Comparison of ENCODE assay signal across 8 cellular contexts in genomic region chr22:30424471-30425326, GRCh38. TPM values are rescaled to one million over a fixed set of nuclear protein-coding genes. Genes with fewer than 3 reads are reported as not detected.
DNase-seq lines count a peak whose midpoint lies in the region; ATAC-seq and TF ChIP-seq lines count a peak whose summit lies in the region.

No MANE protein-coding gene starts in this region.

- no peaks in the 10 kb centered on the region for H3K79me2 ChIP-seq in GM23248 (ENCODE audit: insufficient read depth)

- H2AFZ ChIP-seq in GM23248, result peak overlapping the region; percentile 69

- no peak for DNase-seq in AG10803 (ENCODE audit: low read depth)
- peak; percentile 70 for DNase-seq in GM23248
- DNase-seq in fibroblast of villous mesenchyme (ENCODE audit: low read depth), result no peak
- no peak for DNase-seq in psoas muscle

- in situ Hi-C loops in GM23248 (cut with MboI), result no loop called here

- H4K20me1 ChIP-seq in GM23248 (ENCODE audit: insufficient read depth), result no peaks in the 10 kb centered on the region

- H3K27me3 ChIP-seq in GM23248 (replicated peaks; ENCODE audit: insufficient read depth) (no peaks in the 10 kb centered on the region), psoas muscle (ENCODE audit: insufficient read depth in 3 of 3, low read length in 2 of 3) (no peaks in the 10 kb centered on the region)

- no peaks in the 10 kb centered on the region for H3K36me3 ChIP-seq in GM23248 (ENCODE audit: low read depth)
- H3K36me3 ChIP-seq in psoas muscle (ENCODE audit: insufficient read depth in 1 of 2, low read depth in 1 of 2), result peaks cover 0 to 19% of the 10 kb centered on the region in 2 donors

- peaks cover 37% of the 10 kb centered on the region for H3F3A ChIP-seq in GM23248 (ENCODE audit: insufficient read depth)

- H3K27ac ChIP-seq in GM23248, result peak overlapping the region; percentile 97
- H3K27ac ChIP-seq in VCaP, result peak overlapping the region; percentile 95
- peak overlapping the region; percentile 70 for H3K27ac ChIP-seq in psoas muscle

- H3K9me2 ChIP-seq in GM23248 (ENCODE audit: insufficient read depth), result no peaks in the 10 kb centered on the region

- TF ChIP-seq CTCF in AG10803 (conservative IDR thresholded peaks at IDR 0.05; ENCODE audit: low read length), result peak; percentile 27
- TF ChIP-seq CTCF in VCaP (conservative IDR thresholded peaks at IDR 0.05), result no peak
- no peak for TF ChIP-seq CTCF in fibroblast of villous mesenchyme (IDR thresholded peaks at IDR 0.05; ENCODE audit: insufficient read depth, low read depth, low read length)
- TF ChIP-seq CTCF in psoas muscle (IDR thresholded peaks at IDR 0.05), result no peak

- H3K9me3 ChIP-seq in GM23248 (ENCODE audit: low read depth) (no peaks in the 10 kb centered on the region), psoas muscle (no peaks in the 10 kb centered on the region)

- H3K4me3 ChIP-seq in AG10803 (ENCODE audit: low read length) (peak overlapping the region; percentile 67), GM23248 (peak overlapping the region; percentile 79), fibroblast of villous mesenchyme (ENCODE audit: low read depth, low read length) (peak overlapping the region; percentile 71), psoas muscle (peak overlapping the region; percentile 83)

- H3K4me1 ChIP-seq in GM23248 (ENCODE audit: insufficient read depth) (peaks cover 36% of the 10 kb centered on the region), psoas muscle (peaks cover 24% of the 10 kb centered on the region)

- peak overlapping the region; percentile 91 for H3K9ac ChIP-seq in GM23248

- H3K4me2 ChIP-seq in GM23248 (ENCODE audit: unreplicated experiment), result peak overlapping the region; percentile 88

- no peak for ATAC-seq in psoas muscle
- no peak for ATAC-seq in GM21367 (IDR thresholded peaks at IDR 0.05; ENCODE audit: unreplicated experiment)
- ATAC-seq in HG02623 (IDR thresholded peaks at IDR 0.05; ENCODE audit: unreplicated experiment), result no peak
- ATAC-seq in GM21515 (IDR thresholded peaks at IDR 0.05; ENCODE audit: unreplicated experiment), result no peak

- 30 to 35% methylated on average over 21 of the region's 21 CpGs for WGBS in GM23248 (ENCODE audit: low coverage in 1 of 2, low lambda C conversion rate in 2 of 2, missing lambda C conversion rate in 2 of 2), 2 experiments
- 40 to 48% (median 40%) methylated on average over 21 of the region's 21 CpGs for WGBS in psoas muscle, 3 donors

- intact Hi-C loops in psoas muscle (cut with DNase I), result loop anchor here (5.0 to 10.0 kb wide), 3 partner anchors 32 to 180 kb away; partner anchors contain the start of genes CCDC157 (in 1 of the 2), SF3A1 (in 1 of the 2) and TCN2 (in 1 of the 2)

RNA-seq across cellular contexts. Expression of gene MTFP1, which starts 0.9 kb away (rescaled TPM):
- total RNA-seq in GM23248 (2014; rRNA removed; shearing (Covaris generic)), result 6.6 and 18.3 TPM in 2 replicates
- 8.1 and 8.5 TPM in 2 replicates for polyA plus RNA-seq in GM23248 (2016; fragmentation: Nextera tagmentation; extraction: Ambion mirVana)
- 10.8 and 11.3 TPM in 2 replicates for total RNA-seq in fibroblast of villous mesenchyme
- total RNA-seq in psoas muscle, result 10 to 100 TPM in 3 of 4 donors, 1 to 10 TPM in 1; 4.3 to 68.7 (median 17.7) TPM
- 100 to 1,000 TPM in 1 of 3 donors, 10 to 100 TPM in 2; 50.8 to 156 (median 71.3) TPM for polyA plus RNA-seq in psoas muscle

RNA-seq across cellular contexts. Expression of gene SEC14L2, which starts 27.9 kb away (rescaled TPM):
- total RNA-seq in GM23248 (2014; rRNA removed; shearing (Covaris generic)), result 41.9 and 54.6 TPM in 2 replicates
- 23.3 and 26.6 TPM in 2 replicates for polyA plus RNA-seq in GM23248 (2016; fragmentation: Nextera tagmentation; extraction: Ambion mirVana)
- total RNA-seq in fibroblast of villous mesenchyme, result 9.5 and 12.2 TPM in 2 replicates
- 1 to 10 TPM; 1.3 to 2.9 (median 2.1) TPM for total RNA-seq in psoas muscle
- 10 to 100 TPM in 1 of 3 donors, 1 to 10 TPM in 1, under 1 TPM in 1; 0.38 to 75.0 (median 1.3) TPM for polyA plus RNA-seq in psoas muscle

RNA-seq across cellular contexts. Expression of gene RNF215, which starts 37.5 kb away (rescaled TPM):
- total RNA-seq in GM23248 (2014; rRNA removed; shearing (Covaris generic)), result 29.9 and 45.1 TPM in 2 replicates
- polyA plus RNA-seq in GM23248 (2016; fragmentation: Nextera tagmentation; extraction: Ambion mirVana) (2.7 and 2.9 TPM in 2 replicates), psoas muscle (10 to 100 TPM in 1 of 3 donors, 1 to 10 TPM in 2; 6.1 to 13.8 (median 8.8) TPM)
- total RNA-seq in fibroblast of villous mesenchyme (19.6 and 20.3 TPM in 2 replicates), psoas muscle (1 to 10 TPM; 5.7 to 9.8 (median 8.2) TPM)

RNA-seq across cellular contexts. Expression of gene SEC14L3, which starts 47.1 kb away (rescaled TPM):
- not detected in 2 replicates for total RNA-seq in GM23248 (2014; rRNA removed; shearing (Covaris generic))
- polyA plus RNA-seq in GM23248 (2016; fragmentation: Nextera tagmentation; extraction: Ambion mirVana) (not detected in 2 replicates), psoas muscle (under 1 TPM in 1 of 3 donors, not detected in 2; 0.04 TPM)
- total RNA-seq in fibroblast of villous mesenchyme (not detected in 2 replicates), psoas muscle (not detected)
